Comparison of ENCODE assay signal across 8 cellular contexts in the genomic region with DNA sequence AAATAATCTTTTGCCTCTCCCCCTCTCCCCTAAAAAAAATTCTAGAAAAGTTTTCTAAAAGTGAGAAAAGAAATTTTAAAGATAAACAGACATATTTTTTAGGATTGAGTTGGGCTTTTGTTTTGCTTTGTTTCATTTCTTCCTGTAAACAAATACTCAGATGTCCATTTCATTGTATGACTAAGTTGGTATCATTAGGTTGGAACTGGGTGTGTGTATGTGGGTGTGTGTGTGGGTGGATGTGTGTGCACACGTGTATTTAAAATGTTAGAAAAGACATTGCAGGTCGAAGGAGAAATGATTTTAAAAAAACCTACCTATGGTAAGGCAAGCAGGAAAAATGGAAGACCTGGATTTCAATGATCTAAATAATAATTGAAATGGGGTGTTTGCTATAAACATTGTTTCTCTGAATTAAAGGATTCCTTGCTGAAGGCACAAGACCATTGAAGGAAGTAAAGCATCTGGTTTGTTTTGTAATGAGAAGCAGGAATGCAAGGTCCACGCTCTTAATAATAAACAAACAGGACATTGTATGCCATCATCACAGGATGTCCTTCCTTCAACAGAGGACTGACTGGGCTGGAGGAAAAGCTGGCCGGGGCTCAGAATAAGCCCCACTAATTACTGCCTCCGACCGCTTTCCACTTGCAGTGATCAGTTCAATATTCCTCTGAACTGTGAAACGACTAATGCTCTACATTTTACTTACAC. TPM values are rescaled to one million over a fixed set of nuclear protein-coding genes. Genes with fewer than 3 reads are reported as not detected.
DNase-seq lines count a peak whose midpoint lies in the region; ATAC-seq and TF ChIP-seq lines count a peak whose summit lies in the region.

No MANE protein-coding gene starts in this region.

- TF ChIP-seq CTCF in type B pancreatic cell (conservative IDR thresholded peaks at IDR 0.05) = peak; percentile 6

- H3K4me3 ChIP-seq in iPS-18c (ENCODE audit: insufficient read depth, low read depth, low read length) = peak overlapping the region; percentile 29; the same call in 1 of the 2 replicates

- H3K9me3 Mint-ChIP-seq in activated naive CD4-positive, alpha-beta T cell treated with anti-CD3 and anti-CD28 coated beads, Interleukin-2, amount 50 U/mL, for 24 hours = no peaks in the 10 kb centered on the region
- no peaks in the 10 kb centered on the region for H3K9me3 Mint-ChIP-seq in activated T-helper 1 cell treated with anti-CD3 and anti-CD28 coated beads, Interleukin-12 subunit alpha, Interleukin-12 subunit beta, Interleukin-2, Interleukin-4 antibody, amounts not matched to agents 30 ng/mL and 10 ng/mL and 1 ng/mL, durations not matched to agents 14 hours and 24 hours and 36 hours
- H3K9me3 Mint-ChIP-seq in type B pancreatic cell = no peaks in the 10 kb centered on the region

- no peak for ATAC-seq in HG02852 (IDR thresholded peaks at IDR 0.05; ENCODE audit: unreplicated experiment)

- H3K9me3 ChIP-seq in iPS-18c (ENCODE audit: control insufficient read depth, insufficient read depth, low read length) = no peaks in the 10 kb centered on the region

- peaks cover 1% of the 10 kb centered on the region for H3K36me3 Mint-ChIP-seq in activated naive CD4-positive, alpha-beta T cell treated with anti-CD3 and anti-CD28 coated beads, Interleukin-2, amount 50 U/mL, for 24 hours
- H3K36me3 Mint-ChIP-seq in activated T-helper 1 cell treated with anti-CD3 and anti-CD28 coated beads, Interleukin-12 subunit alpha, Interleukin-12 subunit beta, Interleukin-2, Interleukin-4 antibody, amounts not matched to agents 30 ng/mL and 10 ng/mL and 1 ng/mL, durations not matched to agents 14 hours and 24 hours and 36 hours (ENCODE audit: low read depth) = peaks cover 32% of the 10 kb centered on the region
- no peaks in the 10 kb centered on the region for H3K36me3 Mint-ChIP-seq in type B pancreatic cell

- intact Hi-C loops in activated T-helper 1 cell treated with anti-CD3 and anti-CD28 coated beads, Interleukin-12 subunit alpha, Interleukin-12 subunit beta, Interleukin-2, Interleukin-4 antibody, amounts not matched to agents 30 ng/mL and 10 ng/mL and 1 ng/mL, durations not matched to agents 14 hours and 24 hours and 36 hours (cut with micrococcal nuclease) = no loop called here
- intact Hi-C loops in head of caudate nucleus (cut with DNase I) = no loop called here

- peaks cover 80% of the 10 kb centered on the region for H3K4me1 Mint-ChIP-seq in activated naive CD4-positive, alpha-beta T cell treated with anti-CD3 and anti-CD28 coated beads, Interleukin-2, amount 50 U/mL, for 24 hours
- peaks cover 75% of the 10 kb centered on the region for H3K4me1 Mint-ChIP-seq in activated T-helper 1 cell treated with anti-CD3 and anti-CD28 coated beads, Interleukin-12 subunit alpha, Interleukin-12 subunit beta, Interleukin-2, Interleukin-4 antibody, amounts not matched to agents 30 ng/mL and 10 ng/mL and 1 ng/mL, durations not matched to agents 14 hours and 24 hours and 36 hours (ENCODE audit: low read depth)
- H3K4me1 Mint-ChIP-seq in type B pancreatic cell (ENCODE audit: unreplicated experiment) = peaks cover 52% of the 10 kb centered on the region

- H3K27me3 Mint-ChIP-seq in activated naive CD4-positive, alpha-beta T cell treated with anti-CD3 and anti-CD28 coated beads, Interleukin-2, amount 50 U/mL, for 24 hours = peaks cover 11% of the 10 kb centered on the region
- H3K27me3 Mint-ChIP-seq in activated T-helper 1 cell treated with anti-CD3 and anti-CD28 coated beads, Interleukin-12 subunit alpha, Interleukin-12 subunit beta, Interleukin-2, Interleukin-4 antibody, amounts not matched to agents 30 ng/mL and 10 ng/mL and 1 ng/mL, durations not matched to agents 14 hours and 24 hours and 36 hours (ENCODE audit: insufficient read depth) = peaks cover 7% of the 10 kb centered on the region
- peaks cover 46% of the 10 kb centered on the region for H3K27me3 Mint-ChIP-seq in type B pancreatic cell

- H3K27ac Mint-ChIP-seq in activated naive CD4-positive, alpha-beta T cell treated with anti-CD3 and anti-CD28 coated beads, Interleukin-2, amount 50 U/mL, for 24 hours = peak overlapping the region; percentile 64
- peak overlapping the region; percentile 80 for H3K27ac Mint-ChIP-seq in activated T-helper 1 cell treated with anti-CD3 and anti-CD28 coated beads, Interleukin-12 subunit alpha, Interleukin-12 subunit beta, Interleukin-2, Interleukin-4 antibody, amounts not matched to agents 30 ng/mL and 10 ng/mL and 1 ng/mL, durations not matched to agents 14 hours and 24 hours and 36 hours
- peak overlapping the region; percentile 89 for H3K27ac Mint-ChIP-seq in type B pancreatic cell

- no peak for DNase-seq in activated naive CD4-positive, alpha-beta T cell treated with anti-CD3 and anti-CD28 coated beads, Interleukin-2, amount 50 U/mL, for 16 hours
- DNase-seq in activated T-helper 1 cell treated with anti-CD3 and anti-CD28 coated beads, Interleukin-12 subunit alpha, Interleukin-12 subunit beta, Interleukin-2, Interleukin-4 antibody, amounts not matched to agents 30 ng/mL and 10 ng/mL and 1 ng/mL, durations not matched to agents 14 hours and 24 hours and 36 hours (ENCODE audit: low spot score) = no peak
- DNase-seq in type B pancreatic cell (ENCODE audit: extremely low spot score, unreplicated experiment) = no peak
- no peak for DNase-seq in head of caudate nucleus
- DNase-seq in NCI-H187 treated with DMSO at 0.1 percent for 48 hours (lab: John Stamatoyannopoulos, UW) = no peak

- peak overlapping the region; percentile 94 for H3K4me3 Mint-ChIP-seq in activated naive CD4-positive, alpha-beta T cell treated with anti-CD3 and anti-CD28 coated beads, Interleukin-2, amount 50 U/mL, for 24 hours
- peak overlapping the region; percentile 96 for H3K4me3 Mint-ChIP-seq in activated T-helper 1 cell treated with anti-CD3 and anti-CD28 coated beads, Interleukin-12 subunit alpha, Interleukin-12 subunit beta, Interleukin-2, Interleukin-4 antibody, amounts not matched to agents 30 ng/mL and 10 ng/mL and 1 ng/mL, durations not matched to agents 14 hours and 24 hours and 36 hours
- peak overlapping the region; percentile 96 for H3K4me3 Mint-ChIP-seq in type B pancreatic cell

RNA-seq across cellular contexts. Expression of gene PRDM1, which starts 1.0 kb away (rescaled TPM):
- total RNA-seq in activated T-helper 1 cell treated with anti-CD3 and anti-CD28 coated beads, Interleukin-12 subunit alpha, Interleukin-12 subunit beta, Interleukin-2, Interleukin-4 antibody, amounts not matched to agents 30 ng/mL and 10 ng/mL and 1 ng/mL, durations not matched to agents 14 hours and 24 hours and 36 hours = 74.1 and 78.8 TPM in 2 replicates
- total RNA-seq in type B pancreatic cell (ENCODE audit: low replicate concordance) = 15.5 and 35.5 TPM in 2 replicates
